In the genomic region with DNA sequence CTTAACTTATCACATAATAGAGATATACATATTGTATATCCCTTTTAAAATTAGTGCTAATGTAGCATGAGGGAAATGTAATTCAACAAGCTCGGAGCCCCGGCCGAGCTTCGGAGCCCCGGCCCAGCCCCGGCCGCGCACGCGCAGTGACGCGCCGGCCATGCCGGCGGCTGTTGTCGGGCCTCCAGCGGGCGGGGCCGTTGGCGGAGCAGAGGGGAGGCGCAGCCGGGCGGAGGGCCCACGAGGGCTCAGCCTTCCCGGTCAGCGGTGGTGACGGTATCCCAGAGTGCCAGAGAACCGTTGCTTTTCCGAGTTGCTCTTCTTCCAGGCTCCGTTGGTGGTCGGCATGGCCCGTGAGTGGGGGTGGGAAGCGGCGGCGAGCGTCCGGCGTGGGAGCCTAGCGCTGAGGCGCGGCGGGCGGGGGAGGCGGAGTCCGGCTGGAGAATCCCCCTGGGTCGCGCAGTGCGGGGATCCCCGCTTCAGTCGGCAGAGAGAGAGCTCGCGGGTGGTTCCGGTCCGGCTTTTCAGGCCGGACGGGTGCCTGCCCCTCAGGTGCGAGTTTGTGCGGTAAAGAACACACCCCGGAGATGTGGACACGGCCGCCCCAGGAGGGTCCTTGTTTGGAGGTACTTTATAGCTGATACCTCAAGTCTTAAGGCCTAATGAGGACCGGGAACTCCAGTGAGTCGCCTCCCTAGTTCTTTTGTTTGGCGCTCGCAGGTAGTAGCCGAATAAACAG, we compare ENCODE assay signal across 8 cellular contexts. TPM values are rescaled to one million over a fixed set of nuclear protein-coding genes. Genes with fewer than 3 reads are reported as not detected.
DNase-seq lines count a peak whose midpoint lies in the region; ATAC-seq, FAIRE-seq and TF ChIP-seq lines count a peak whose summit lies in the region.
"Not testable (repeated sequence)": the region's sequence is repeated elsewhere in the genome, so short reads cannot be mapped to it uniquely, and the experiment has no call there.

A gene (plus strand): TSS at position 146 of the 739 bp plus-strand sequence. CDS start 201 bp downstream, at position 347.

- not testable (repeated sequence) for H3K27me3 ChIP-seq in keratinocyte (ENCODE audit: control insufficient read depth, extremely low read depth, insufficient read depth, low read length); psoas muscle (ENCODE audit: insufficient read depth in 3 of 3, low read length in 2 of 3)

- FAIRE-seq in A549 (lab: Jason Lieb, UNC); keratinocyte (lab: Jason Lieb, UNC): not testable (repeated sequence)

- H2AFZ ChIP-seq in keratinocyte (ENCODE audit: control insufficient read depth, low read length): not testable (repeated sequence)

- dilution Hi-C loops in keratinocyte (cut with MboI; ENCODE audit: extremely low pct_ligation_motif_present, low sequenced_read_pairs): not testable (repeated sequence)

- CTCF ChIA-PET in A549 (lab: Yijun Ruan, JAX): not testable (repeated sequence)

- TF ChIP-seq EP300 in A549 (IDR thresholded peaks at IDR 0.05): not testable (repeated sequence)

- H3K27me3 Mint-ChIP-seq in T-helper 17 cell: not testable (repeated sequence)

- H3K4me1 ChIP-seq in A549; keratinocyte (ENCODE audit: control insufficient read depth, extremely low read depth, insufficient read depth, low read length); psoas muscle: not testable (repeated sequence)

- not testable (repeated sequence) for TF ChIP-seq RAD21 in A549 (conservative IDR thresholded peaks at IDR 0.05 in 1 of 2, IDR thresholded peaks at IDR 0.05 in 1 of 2)

- H3K36me3 Mint-ChIP-seq in T-helper 17 cell (ENCODE audit: low read depth): not testable (repeated sequence)

- POLR2A ChIA-PET in A549 (lab: Yijun Ruan, JAX): not testable (repeated sequence)

- H3K4me2 ChIP-seq in A549; keratinocyte (ENCODE audit: control insufficient read depth, extremely low read depth, insufficient read depth, low read depth, low read length): not testable (repeated sequence)

- not testable (repeated sequence) for H3K27ac Mint-ChIP-seq in T-helper 17 cell

- H3K9me1 ChIP-seq in keratinocyte (ENCODE audit: control insufficient read depth, extremely low read depth, insufficient read depth, low read length): not testable (repeated sequence)

- H3K9me3 ChIP-seq in A549; T-helper 17 cell (ENCODE audit: control insufficient read depth, low read length, poor library complexity, severe bottlenecking); keratinocyte (ENCODE audit: control insufficient read depth, low read depth, low read length); psoas muscle: not testable (repeated sequence)

- WGBS in A549 (ENCODE audit: missing lambda C conversion rate): no CpG with 5 or more reads among the region's 66 CpGs
- no CpG with 5 or more reads among the region's 66 CpGs for WGBS in psoas muscle, 3 donors

- not testable (repeated sequence) for H3K9ac ChIP-seq in keratinocyte (ENCODE audit: control insufficient read depth, extremely low read depth, insufficient read depth, low read length)

- H3K4me3 Mint-ChIP-seq in T-helper 17 cell: not testable (repeated sequence)

- TF ChIP-seq POLR2A in A549 (IDR thresholded peaks at IDR 0.05; ENCODE audit: low read length): not testable (repeated sequence)

- not testable (repeated sequence) for H3K79me2 ChIP-seq in keratinocyte (ENCODE audit: control insufficient read depth, insufficient read depth, low read length)

- H3K4me1 Mint-ChIP-seq in T-helper 17 cell: not testable (repeated sequence)

- not testable (repeated sequence) for H4K20me1 ChIP-seq in keratinocyte (ENCODE audit: control insufficient read depth, extremely low read depth, insufficient read depth, low read length)

- not testable (repeated sequence) for TF ChIP-seq CTCF in A549 (IDR thresholded peaks at IDR 0.05); keratinocyte (optimal IDR thresholded peaks at IDR 0.05 in 1 of 3, IDR thresholded peaks at IDR 0.05 in 1 of 3, conservative IDR thresholded peaks at IDR 0.05 in 1 of 3; ENCODE audit: extremely low read depth in 1 of 3, insufficient read depth in 2 of 3, low read length in 3 of 3); psoas muscle (IDR thresholded peaks at IDR 0.05)

- ATAC-seq in A549 (peak; percentile 97), GM19043 (IDR thresholded peaks at IDR 0.05; ENCODE audit: low read depth, unreplicated experiment) (peak; percentile 89), HG02571 (IDR thresholded peaks at IDR 0.05; ENCODE audit: unreplicated experiment) (peak; percentile 85), HG03378 (IDR thresholded peaks at IDR 0.05; ENCODE audit: unreplicated experiment) (peak; percentile 76), T-helper 17 cell (peak; percentile 90), psoas muscle (peak; percentile 96 to 100 (median 98))

- DNase-seq in A549 (ENCODE audit: low read depth in 1 of 2, low spot score in 1 of 2); T-helper 17 cell; dermis blood vessel endothelial cell; keratinocyte (ENCODE audit: low read depth, low spot score); psoas muscle: not testable (repeated sequence)

- H3K27ac ChIP-seq in A549; keratinocyte (ENCODE audit: control insufficient read depth, insufficient read depth, low read length); psoas muscle: not testable (repeated sequence)

- intact Hi-C loops in psoas muscle (cut with DNase I): not testable (repeated sequence)

- H3K4me3 ChIP-seq in A549; keratinocyte (ENCODE audit: control insufficient read depth in 2 of 3, extremely low read depth in 1 of 3, insufficient read depth in 2 of 3, low read depth in 1 of 3, low read length in 3 of 3); psoas muscle: not testable (repeated sequence)

- H3K36me3 ChIP-seq in keratinocyte (ENCODE audit: control insufficient read depth in 2 of 2, extremely low read depth in 1 of 2, insufficient read depth in 2 of 2, low read length in 2 of 2); psoas muscle (ENCODE audit: insufficient read depth in 1 of 2, low read depth in 1 of 2): not testable (repeated sequence)

RNA-seq across cellular contexts. Expression of the gene that starts here (rescaled TPM):
- polyA plus RNA-seq in A549 (2011; rRNA removed) (52.3 and 75.0 TPM in 2 replicates), A549 (2017; fragmentation: RNase III; extraction: RNeasy Plus Mini Kit Qiagen cat#74134 plus additional on column Dnase treatment) (73.4 to 76.1 TPM (median 75.4 TPM) in 3 replicates), keratinocyte (28.3 to 42.4 TPM (median 30.4 TPM) in 3 replicates), psoas muscle (10 to 100 TPM; 36.3 to 37.4 (median 36.5) TPM)
- polyA plus RNA-seq in A549 (2012; cell fraction: cytosol; rRNA removed): 37.1 and 47.4 TPM in 2 replicates
- polyA plus RNA-seq in A549 (2012; cell fraction: nucleus; rRNA removed): 11.4 and 19.6 TPM in 2 replicates
- polyA minus RNA-seq in A549 (2011; rRNA and poly(A)+ RNA removed): 7.1 and 9.9 TPM in 2 replicates
- total RNA-seq in T-helper 17 cell (10 to 100 TPM; 23.4 to 26.2 TPM), dermis blood vessel endothelial cell (22.8 and 29.3 TPM in 2 replicates), psoas muscle (10 to 100 TPM; 20.5 to 37.3 (median 25.9) TPM)
- polyA plus RNA-seq in keratinocyte (2011; ENCODE audit: low read depth): 16.9 TPM
- 35.1 and 36.9 TPM in 2 replicates for polyA plus RNA-seq in keratinocyte (2011; cell fraction: cytosol; rRNA removed)
- 12.5 and 17.9 TPM in 2 replicates for polyA plus RNA-seq in keratinocyte (2011; cell fraction: nucleus; rRNA removed)
- 31.2 and 47.7 TPM in 2 replicates for polyA plus RNA-seq in keratinocyte (2012; ENCODE audit: low replicate concordance)
- 3.8 to 5.5 TPM (median 5.1 TPM) in 3 replicates for polyA minus RNA-seq in keratinocyte
- 11.5 TPM for polyA minus RNA-seq in keratinocyte (2011; cell fraction: cytosol; rRNA and poly(A)+ RNA removed)
- 5.4 TPM in 1 of 2 replicates, not detected in the other for polyA minus RNA-seq in keratinocyte (2011; cell fraction: nucleus; rRNA and poly(A)+ RNA removed)
